ENCODE assay signal across 8 cellular contexts in genomic region chr6:127554435-127555006, GRCh38. TPM values are rescaled to one million over a fixed set of nuclear protein-coding genes. Genes with fewer than 3 reads are reported as not detected.
DNase-seq lines count a peak whose midpoint lies in the region; ATAC-seq, FAIRE-seq and TF ChIP-seq lines count a peak whose summit lies in the region.

No MANE protein-coding gene starts in this region.

- H2AFZ ChIP-seq in GM12878 (ENCODE audit: control insufficient read depth, low read depth, low read length) = no peak overlapping the region
- no peak overlapping the region for H2AFZ ChIP-seq in neural progenitor cell (replicated peaks)

- H3K27me3 ChIP-seq in GM12878 (replicated peaks in 1 of 2; ENCODE audit: control insufficient read depth in 2 of 2, insufficient read depth in 2 of 2, low read length in 1 of 2) = no peaks in the 10 kb centered on the region
- no peaks in the 10 kb centered on the region for H3K27me3 ChIP-seq in neural progenitor cell

- H3K9me3 Mint-ChIP-seq in neural progenitor cell = no peaks in the 10 kb centered on the region

- no TSS peak for BruUV-seq in GM12878 (replicated peaks; lab: Mats Ljungman, UMichigan)

- H3K27ac Mint-ChIP-seq in neural progenitor cell = no peak overlapping the region

- RAD21 ChIA-PET in GM12878 (lab: Charles Lee; ENCODE audit: unreplicated experiment) = interaction anchor here (0.9 kb wide), 1 partner anchor 70 kb away, joined by 3 read pairs; no protein-coding TSS in a partner anchor

- intact Hi-C loops in GM12878 (cut with micrococcal nuclease; ENCODE audit: unreplicated experiment) = loop anchor here (1.0 kb wide), 1 partner anchor 88 kb away; no protein-coding TSS in a partner anchor

- no peak overlapping the region for H3K9ac ChIP-seq in GM12878 (ENCODE audit: control insufficient read depth, insufficient read depth, low read length)
- H3K9ac ChIP-seq in neural progenitor cell = no peak overlapping the region

- H3K4me1 ChIP-seq in GM12878 (ENCODE audit: control insufficient read depth, insufficient read depth, low read length) (no peaks in the 10 kb centered on the region), neural progenitor cell (no peaks in the 10 kb centered on the region)

- H3K9me3 ChIP-seq in GM12878 (replicated peaks; ENCODE audit: control insufficient read depth, insufficient read depth, low read length) (no peaks in the 10 kb centered on the region), neural progenitor cell (ENCODE audit: low read depth) (no peaks in the 10 kb centered on the region)

- no peaks in the 10 kb centered on the region for H3K36me3 Mint-ChIP-seq in neural progenitor cell

- TF ChIP-seq POLR2A in GM12878 (IDR thresholded peaks at IDR 0.05; ENCODE audit: low read depth, low read length) = no peak

- TF ChIP-seq RAD21 in GM12878 (IDR thresholded peaks at IDR 0.05; ENCODE audit: insufficient read depth, low read depth, low read length) = peak; percentile 76

- no peaks in the 10 kb centered on the region for H3K27me3 Mint-ChIP-seq in neural progenitor cell (ENCODE audit: insufficient read depth, low read depth)

- no peak overlapping the region for H3K4me2 ChIP-seq in GM12878 (ENCODE audit: control insufficient read depth, insufficient read depth)
- no peak overlapping the region for H3K4me2 ChIP-seq in neural progenitor cell

- TF ChIP-seq CTCF in GM12878 (IDR thresholded peaks at IDR 0.05 in 2 of 3, conservative IDR thresholded peaks at IDR 0.05 in 1 of 3; ENCODE audit: control insufficient read depth in 2 of 3, extremely low read depth in 1 of 3, insufficient read depth in 1 of 3, low read depth in 3 of 3, low read length in 3 of 3) = peak; percentile 42 to 53 (median 47); a peak in 4 of 6 replicates
- TF ChIP-seq CTCF in neural progenitor cell (IDR thresholded peaks at IDR 0.05) = peak; percentile 67

- peak; percentile 41 for FAIRE-seq in GM12878 (lab: Jason Lieb, UNC)
- FAIRE-seq in frontal cortex (lab: Jason Lieb, UNC) = no peak

- no peak overlapping the region for H3K4me3 Mint-ChIP-seq in neural progenitor cell

- SMC1A ChIA-PET in GM12878 (lab: Charles Lee; ENCODE audit: uncharacterized antibody, unreplicated experiment) = interaction anchor here (0.8 to 1.3 kb wide), 3 partner anchors 84 to 89 kb away, joined by 3 to 6 read pairs (median 3); no protein-coding TSS in a partner anchor

- ATAC-seq in HG02798 (IDR thresholded peaks at IDR 0.05; ENCODE audit: poor library complexity, unreplicated experiment) (peak; percentile 52), GM12878 (peak; percentile 91), HG03045 (IDR thresholded peaks at IDR 0.05; ENCODE audit: unreplicated experiment) (no peak)

- in situ Hi-C loops in GM12878 (cut with MboI) = no loop called here

- peak; percentile 11 for DNase-seq in stimulated activated CD4-positive, alpha-beta T cell treated with anti-CD3 and anti-CD28 coated beads, Interleukin-15, amount 100 ng/mL, for 24 hours
- DNase-seq in stimulated activated CD4-positive, alpha-beta T cell treated with anti-CD3 and anti-CD28 coated beads, Interleukin-1b, Interleukin-23, amount 100 ng/mL, for 48 hours = no peak
- DNase-seq in NCI-H345 (lab: John Stamatoyannopoulos, UW) (peak; percentile 38), GM12878 (ENCODE audit: low read depth, low spot score) (no peak), neural progenitor cell (ENCODE audit: low spot score) (peak; percentile 62), frontal cortex (ENCODE audit: low spot score in 2 of 2) (no peak)

- H4K20me1 ChIP-seq in GM12878 (ENCODE audit: control insufficient read depth, insufficient read depth) (no peaks in the 10 kb centered on the region), neural progenitor cell (ENCODE audit: low read depth) (no peaks in the 10 kb centered on the region)

- no peaks in the 10 kb centered on the region for H3K4me1 Mint-ChIP-seq in neural progenitor cell

- 0% methylated on average over 2 of the region's 2 CpGs for WGBS in GM12878 (ENCODE audit: insufficient coverage, insufficient replicate concordance, low lambda C conversion rate, missing lambda C conversion rate)

- no peaks in the 10 kb centered on the region for H3F3A ChIP-seq in neural progenitor cell (ENCODE audit: low read depth)

- CTCF ChIA-PET in GM12878 (lab: Yijun Ruan, JAX) = interaction anchor here (1.0 to 2.0 kb wide), 4 partner anchors 10 to 135 kb away, joined by 3 to 11 read pairs (median 6); no protein-coding TSS in a partner anchor

- POLR2A ChIA-PET in GM12878 (lab: Charles Lee) = no interaction called here

- no peak overlapping the region for H3K27ac ChIP-seq in GM12878 (ENCODE audit: control insufficient read depth, insufficient read depth)
- H3K27ac ChIP-seq in neural progenitor cell = no peak overlapping the region

- H3K36me3 ChIP-seq in GM12878 (ENCODE audit: control insufficient read depth in 2 of 2, insufficient read depth in 2 of 2, low read length in 1 of 2) (no peaks in the 10 kb centered on the region), neural progenitor cell (no peaks in the 10 kb centered on the region)

- TF ChIP-seq EP300 in GM12878 (IDR thresholded peaks at IDR 0.05; ENCODE audit: borderline replicate concordance in 1 of 2, control insufficient read depth in 1 of 2, low read depth in 2 of 2, low read length in 2 of 2) = no peak

- H3K4me3 ChIP-seq in GM12878 (no peak overlapping the region), neural progenitor cell (no peak overlapping the region)

- H3K79me2 ChIP-seq in GM12878 (ENCODE audit: control insufficient read depth, insufficient read depth, low read length) (no peaks in the 10 kb centered on the region), neural progenitor cell (ENCODE audit: low read depth) (no peaks in the 10 kb centered on the region)

TF ChIP-seq in GM12878, 131 proteins besides CTCF, POLR2A, EP300 and RAD21:
- TF ChIP-seq SMC3 (IDR thresholded peaks at IDR 0.05; ENCODE audit: borderline replicate concordance, low read length) (peak; percentile 38; the same call in 1 of the 2 replicates), NKRF (conservative IDR thresholded peaks at IDR 0.05) (no peak)
TF ChIP-seq in GM12878: peak in this region for 1.

RNA-seq across cellular contexts. Expression of gene C6orf58, which starts 22.5 kb away (rescaled TPM):
- not detected in 2 replicates for total RNA-seq in GM12878 (2013; cell fraction: nucleolus; rRNA removed)
- total RNA-seq in GM12878 (2014; rRNA removed) (0.17 TPM in 1 of 2 replicates, not detected in the other), GM12878 (2014; rRNA removed; fragmentation: Illumina TruSeq; extraction: Trizol) (0.13 TPM in 1 of 2 replicates, not detected in the other), GM12878 (2021) (not detected in 2 replicates), neural progenitor cell (ENCODE audit: low replicate concordance) (not detected in 2 replicates), frontal cortex (1.6 TPM)
- not detected for polyA plus RNA-seq in GM12878 (2011; ENCODE audit: low read depth)
- polyA plus RNA-seq in GM12878 (2011; rRNA removed) (0.43 and 0.46 TPM in 2 replicates), GM12878 (2014; fragmentation: Illumina TruSeq; extraction: Trizol) (not detected in 2 replicates), GM12878 (2014; fragmentation: Nextera tagmentation; extraction: Ambion mirVana) (under 1 TPM; 0.06 to 0.09 TPM), GM12878 (2014; rRNA removed) (0.10 TPM in 1 of 2 replicates, not detected in the other), GM12878 (2016; fragmentation: Nextera tagmentation; extraction: Ambion mirVana) (under 1 TPM; 0.10 to 0.23 TPM)
- polyA plus RNA-seq in GM12878 (2011; cell fraction: cytosol; rRNA removed) = 0.06 and 0.12 TPM in 2 replicates
- polyA plus RNA-seq in GM12878 (2011; cell fraction: nucleus; rRNA removed) = 0.15 and 0.22 TPM in 2 replicates
- polyA plus RNA-seq in GM12878 (2012) = not detected in 2 replicates
- 0.15 and 0.22 TPM in 2 replicates for polyA minus RNA-seq in GM12878 (2011; rRNA and poly(A)+ RNA removed)
- polyA minus RNA-seq in GM12878 (2011; cell fraction: cytosol; rRNA and poly(A)+ RNA removed) = not detected in 2 replicates
- polyA minus RNA-seq in GM12878 (2011; cell fraction: nucleus; rRNA and poly(A)+ RNA removed) = not detected in 2 replicates

Comparison
In these comparisons a context has a peak if more than half of its experiments do, and no peak if none do; other contexts are left out.
1. DNase-seq: peak in stimulated activated CD4-positive, alpha-beta T cell treated with anti-CD3 and anti-CD28 coated beads, Interleukin-15, amount 100 ng/mL, for 24 hours (single experiment), NCI-H345 (single experiment) and neural progenitor cell (single experiment); none in stimulated activated CD4-positive, alpha-beta T cell treated with anti-CD3 and anti-CD28 coated beads, Interleukin-1b, Interleukin-23, amount 100 ng/mL, for 48 hours (single experiment), GM12878 (single experiment) and frontal cortex (0 of 2).